ENCODE assay signal across 8 cellular contexts in genomic region chr4:73729534-73730165, GRCh38. TPM values are rescaled to one million over a fixed set of nuclear protein-coding genes. Genes with fewer than 3 reads are reported as not detected.
DNase-seq lines count a peak whose midpoint lies in the region; ATAC-seq and TF ChIP-seq lines count a peak whose summit lies in the region.

No MANE protein-coding gene starts in this region.

- H3K27me3 ChIP-seq in BE2C (no peaks in the 10 kb centered on the region), adrenal gland (no peaks in the 10 kb centered on the region)

- no peak overlapping the region for H3K27ac ChIP-seq in adrenal gland

- H3K27ac Mint-ChIP-seq in activated CD4-positive, alpha-beta memory T cell treated with anti-CD3 and anti-CD28 coated beads, Interleukin-2, amount 10 ng/mL, durations not matched to agents 7 days and 5 days, result no peak overlapping the region

- ATAC-seq in GM18519 (IDR thresholded peaks at IDR 0.05; ENCODE audit: low FRiP score, unreplicated experiment) (peak; percentile 36), HG03103 (IDR thresholded peaks at IDR 0.05; ENCODE audit: low read depth, unreplicated experiment) (peak; percentile 81), left ventricle myocardium superior (peak; percentile 91)

- H3K4me1 Mint-ChIP-seq in activated CD4-positive, alpha-beta memory T cell treated with anti-CD3 and anti-CD28 coated beads, Interleukin-2, amount 10 ng/mL, durations not matched to agents 7 days and 5 days, result peaks cover 8% of the 10 kb centered on the region

- DNase-seq in BE2C (peak; percentile 45), NCI-H345 treated with DMSO at 0.1 percent for 48 hours (lab: John Stamatoyannopoulos, UW; ENCODE audit: unreplicated experiment) (peak; percentile 8), adrenal gland (peak; percentile 61 to 86 (median 74)), left ventricle myocardium superior (peak; percentile 47), retinal pigment epithelial cell (ENCODE audit: low read depth) (peak; percentile 61)
- no peak for DNase-seq in activated CD4-positive, alpha-beta memory T cell treated with anti-CD3 and anti-CD28 coated beads, Interleukin-2, amount 10 ng/mL, durations not matched to agents 7 days and 5 days

- no peak for TF ChIP-seq POLR2A in adrenal gland (IDR thresholded peaks at IDR 0.05)

- intact Hi-C loops in adrenal gland (cut with DNase I), result loop anchor here in 1 of 2 donors (10.0 kb wide), 1 partner anchor 405 kb away; no protein-coding TSS in a partner anchor
- intact Hi-C loops in left ventricle myocardium superior (cut with micrococcal nuclease), result loop anchor here (10.0 kb wide), 1 partner anchor 405 kb away; no protein-coding TSS in a partner anchor

- no peaks in the 10 kb centered on the region for H3K36me3 Mint-ChIP-seq in activated CD4-positive, alpha-beta memory T cell treated with anti-CD3 and anti-CD28 coated beads, Interleukin-2, amount 10 ng/mL, durations not matched to agents 7 days and 5 days (ENCODE audit: low read depth)

- POLR2A ChIA-PET in activated CD4-positive, alpha-beta memory T cell treated with anti-CD3 and anti-CD28 coated beads, Interleukin-2, amount 10 ng/mL, durations not matched to agents 7 days and 5 days (lab: Charles Lee), result no interaction called here

- peak; percentile 83 for TF ChIP-seq CTCF in BE2C (IDR thresholded peaks at IDR 0.05; ENCODE audit: low read depth, low read length)
- peak; percentile 76 to 85 (median 82) for TF ChIP-seq CTCF in adrenal gland (IDR thresholded peaks at IDR 0.05)
- TF ChIP-seq CTCF in retinal pigment epithelial cell (conservative IDR thresholded peaks at IDR 0.05; ENCODE audit: low read depth, low read length), result peak; percentile 94

- H3K9me3 ChIP-seq in BE2C (no peaks in the 10 kb centered on the region), adrenal gland (replicated peaks in 1 of 3) (no peaks in the 10 kb centered on the region)

- H3K9me3 Mint-ChIP-seq in activated CD4-positive, alpha-beta memory T cell treated with anti-CD3 and anti-CD28 coated beads, Interleukin-2, amount 10 ng/mL, durations not matched to agents 7 days and 5 days, result no peaks in the 10 kb centered on the region

- H3K36me3 ChIP-seq in BE2C, result no peaks in the 10 kb centered on the region
- H3K36me3 ChIP-seq in adrenal gland (replicated peaks in 1 of 2), result no peaks in the 10 kb centered on the region

- H3K4me3 Mint-ChIP-seq in activated CD4-positive, alpha-beta memory T cell treated with anti-CD3 and anti-CD28 coated beads, Interleukin-2, amount 10 ng/mL, durations not matched to agents 7 days and 5 days, result no peak overlapping the region

- H3K27me3 Mint-ChIP-seq in activated CD4-positive, alpha-beta memory T cell treated with anti-CD3 and anti-CD28 coated beads, Interleukin-2, amount 10 ng/mL, durations not matched to agents 7 days and 5 days, result peaks cover 3% of the 10 kb centered on the region

- 18 to 27% (median 21%) methylated on average over 3 of the region's 3 CpGs for WGBS in adrenal gland, 4 donors

- CTCF ChIA-PET in activated CD4-positive, alpha-beta memory T cell treated with anti-CD3 and anti-CD28 coated beads, Interleukin-2, amount 10 ng/mL, durations not matched to agents 7 days and 5 days (lab: Charles Lee), result interaction anchor here (2.5 kb wide), 1 partner anchor 405 kb away, joined by 6 read pairs; no protein-coding TSS in a partner anchor

- H3K4me1 ChIP-seq in BE2C, result no peaks in the 10 kb centered on the region
- H3K4me1 ChIP-seq in adrenal gland (replicated peaks in 1 of 2), result peaks cover 0 to 50% of the 10 kb centered on the region in 2 donors

- H3K4me3 ChIP-seq in BE2C (ENCODE audit: low read depth, low read length), result no peak overlapping the region
- no peak overlapping the region for H3K4me3 ChIP-seq in adrenal gland
- H3K4me3 ChIP-seq in retinal pigment epithelial cell (ENCODE audit: low read length), result no peak overlapping the region

RNA-seq across cellular contexts. Expression of gene CXCL8, which starts 10.7 kb away (rescaled TPM):
- not detected for polyA plus RNA-seq in BE2C (2012; ENCODE audit: insufficient read depth, insufficient read length, low read depth)
- total RNA-seq in adrenal gland (1 to 10 TPM in 7 of 8 donors, under 1 TPM in 1; 0.52 to 3.1 (median 1.6) TPM), left ventricle myocardium superior (1.2 TPM)
- 1 to 10 TPM; 1.9 to 3.4 (median 2.1) TPM for polyA plus RNA-seq in adrenal gland
- 10 to 100 TPM; 12.5 to 13.2 TPM for total RNA-seq in activated CD4-positive, alpha-beta memory T cell treated with anti-CD3 and anti-CD28 coated beads, Interleukin-2, amount 10 ng/mL, durations not matched to agents 7 days and 5 days

Comparison
In these comparisons a context has a peak if more than half of its experiments do, and no peak if none do; other contexts are left out.
1. ATAC-seq: peak in every context shown above with its lines; median percentile 91 in left ventricle myocardium superior; 81 in HG03103; 36 in GM18519.